Comparison of ENCODE assay signal across 10 cellular contexts in genomic region chr10:122141821-122142651, GRCh38.
DNase-seq lines count a peak whose midpoint lies in the region; ATAC-seq, FAIRE-seq and TF ChIP-seq lines count a peak whose summit lies in the region.
"Had no signal": no experiment of that assay in that cellular context is flagged by ENCODE, and none has a peak within 500 bp of the region (broad histone marks: within the 10 kb centered on the region; RNA-seq: fewer than 3 reads in every experiment).

No MANE protein-coding gene starts in this region.

- TF ChIP-seq EP300 in A549 (IDR thresholded peaks at IDR 0.05) = no peak

- DNase-seq in A549 (ENCODE audit: low read depth in 1 of 2, low spot score in 1 of 2) = no peak
- no peak for DNase-seq in Panc1 (ENCODE audit: low read depth, low spot score)
- peak; percentile 24 for DNase-seq in fibroblast of gingiva (ENCODE audit: low read depth)
- peak; percentile 88 for DNase-seq in osteoblast (ENCODE audit: insufficient read length, low spot score, missing footprints)
- DNase-seq in NAMALWA (ENCODE audit: low spot score) = no peak
- DNase-seq in UCSD-AML1 (lab: John Stamatoyannopoulos, UW; ENCODE audit: unreplicated experiment) = no peak
- no peak for DNase-seq in COR-L47 (lab: John Stamatoyannopoulos, UW)

- peaks cover 12% of the 10 kb centered on the region; the same call in 2 of the 3 replicates for H3K9me3 ChIP-seq in A549
- H3K9me3 ChIP-seq in Panc1 (ENCODE audit: control insufficient read depth, insufficient read depth, low read depth, low read length) = peaks cover 3% of the 10 kb centered on the region; the same call in 1 of the 2 replicates
- no peaks in the 10 kb centered on the region for H3K9me3 ChIP-seq in osteoblast (ENCODE audit: low read depth, low read length)
- H3K9me3 ChIP-seq: upper lobe of right lung had no signal

- H3K4me2 ChIP-seq in A549 (peak overlapping the region; percentile 86), osteoblast (ENCODE audit: insufficient read depth, low read length) (peak overlapping the region; percentile 71)

- CTCF ChIA-PET in A549 (lab: Yijun Ruan, JAX) (interaction anchor here (0.7 to 5.0 kb wide), 46 partner anchors 9 to 422 kb away, joined by 3 to 36 read pairs (median 6); partner anchors contain the start of gene NSMCE4A), Panc1 (lab: Charles Lee) (interaction anchor here (0.6 to 1.5 kb wide), 8 partner anchors 25 to 213 kb away, joined by 3 to 6 read pairs (median 4); no protein-coding TSS in a partner anchor)

- FAIRE-seq in A549 (lab: Jason Lieb, UNC) = no peak

- H3K27ac ChIP-seq in A549 = peak overlapping the region; percentile 88 to 92
- peak overlapping the region; percentile 93 for H3K27ac ChIP-seq in Panc1 (ENCODE audit: low read length)
- peak overlapping the region; percentile 90 for H3K27ac ChIP-seq in osteoblast (ENCODE audit: low read depth, low read length)
- H3K27ac ChIP-seq: C4-2B, upper lobe of right lung had no signal

- in situ Hi-C loops in Panc1 (cut with HindIII; ENCODE audit: low pct_unique_long_range_greater_than_20kb, low sequenced_read_pairs) = no loop called here

- H3K4me3 ChIP-seq in A549 = peak overlapping the region; percentile 7; the same call in 1 of the 3 replicates
- H3K4me3 ChIP-seq in Panc1 (ENCODE audit: low read depth in 2 of 2, low read length in 2 of 2) = no peak overlapping the region
- peak overlapping the region; percentile 29 for H3K4me3 ChIP-seq in osteoblast (ENCODE audit: insufficient read depth, low read length)
- H3K4me3 ChIP-seq: upper lobe of right lung had no signal

- peaks cover 15% of the 10 kb centered on the region for H4K20me1 ChIP-seq in osteoblast (ENCODE audit: insufficient read depth, low read length)

- no peak for TF ChIP-seq POLR2A in A549 (IDR thresholded peaks at IDR 0.05; ENCODE audit: low read length)

- 47% methylated on average over 13 of the region's 15 CpGs for WGBS in A549 (ENCODE audit: missing lambda C conversion rate)

- POLR2A ChIA-PET in A549 (lab: Yijun Ruan, JAX) = interaction anchor here (0.8 to 3.1 kb wide), 4 partner anchors 15 to 79 kb away, joined by 3 to 20 read pairs (median 6); no protein-coding TSS in a partner anchor
- POLR2A ChIA-PET in Panc1 (lab: Charles Lee) = interaction anchor here (0.5 kb wide), 1 partner anchor 24 kb away, joined by 6 read pairs; no protein-coding TSS in a partner anchor

- no TSS peak for BruUV-seq in Panc1 (replicated peaks; lab: Mats Ljungman, UMichigan)

- peaks cover 4% of the 10 kb centered on the region for H3K79me2 ChIP-seq in osteoblast (ENCODE audit: insufficient read depth, low read length)

- TF ChIP-seq CTCF in A549 (IDR thresholded peaks at IDR 0.05) (no peak), Panc1 (IDR thresholded peaks at IDR 0.05) (no peak), osteoblast (IDR thresholded peaks at IDR 0.05; ENCODE audit: extremely low read depth, low read depth, low read length) (no peak)

- no peak for TF ChIP-seq RAD21 in A549 (conservative IDR thresholded peaks at IDR 0.05 in 1 of 2, IDR thresholded peaks at IDR 0.05 in 1 of 2)

- H3K4me1 ChIP-seq in A549 (peaks cover 79% of the 10 kb centered on the region), Panc1 (ENCODE audit: control insufficient read depth, insufficient read depth, low read length) (peaks cover 67% of the 10 kb centered on the region), osteoblast (ENCODE audit: insufficient read depth, low read length) (peaks cover 29% of the 10 kb centered on the region)

- no peak overlapping the region for H2AFZ ChIP-seq in osteoblast (ENCODE audit: low read length)

- H3K36me3 ChIP-seq in Panc1 (ENCODE audit: control insufficient read depth, insufficient read depth, low read length) = no peaks in the 10 kb centered on the region; the same call in 1 of the 2 replicates
- H3K36me3 ChIP-seq in osteoblast (ENCODE audit: insufficient read depth, low read length) = no peaks in the 10 kb centered on the region

- intact Hi-C loops in Panc1 (cut with micrococcal nuclease; ENCODE audit: unreplicated experiment) = no loop called here

- no peaks in the 10 kb centered on the region for H3K27me3 ChIP-seq in Panc1 (ENCODE audit: control insufficient read depth, insufficient read depth, low read length)
- H3K27me3 ChIP-seq in osteoblast (ENCODE audit: insufficient read depth, low read length) = no peaks in the 10 kb centered on the region
- H3K27me3 ChIP-seq: upper lobe of right lung had no signal

- ATAC-seq in A549 (peak; percentile 6 to 9; a peak in 4 of 6 replicates), Panc1 (peak; percentile 13), GM19328 (IDR thresholded peaks at IDR 0.05; ENCODE audit: unreplicated experiment) (no peak)

TF ChIP-seq in A549, 52 proteins besides CTCF, POLR2A, EP300 and RAD21:
- no peak for TF ChIP-seq HEYL (CRISPR knock-in tag; IDR thresholded peaks at IDR 0.05)
- TF ChIP-seq RARB (CRISPR knock-in tag; IDR thresholded peaks at IDR 0.05) = 0 out of 2 replicates have a peak, but pooled peaks have one; percentile 20

Comparison
In these comparisons a context has a peak if more than half of its experiments do, and no peak if none do; other contexts are left out.
1. DNase-seq: peak in fibroblast of gingiva (single experiment) and osteoblast (single experiment); none in A549 (0 of 2), Panc1 (single experiment), NAMALWA (single experiment), UCSD-AML1 (single experiment) and COR-L47 (single experiment).
2. H3K4me3 ChIP-seq: peak in A549 (single experiment) and osteoblast (single experiment); none in Panc1 (0 of 2).
3. Peak in every context shown above with its lines, with median percentiles within 50 percentile points of each other: H3K27ac ChIP-seq.